21 cellular contexts compared by ENCODE assay signal in genomic region chr3:146581080-146581601, GRCh38. TPM values are rescaled to one million over a fixed set of nuclear protein-coding genes. Genes with fewer than 3 reads are reported as not detected.
"Had no signal": no experiment of that assay in that cellular context is flagged by ENCODE, and none has a peak within 500 bp of the region (broad histone marks: within the 10 kb centered on the region; RNA-seq: fewer than 3 reads in every experiment).

No MANE protein-coding gene starts in this region.

- H3K4me3 Mint-ChIP-seq: activated naive CD8-positive, alpha-beta T cell treated with anti-CD3 and anti-CD28 coated beads, Interleukin-2, amount 50 U/mL, for 24 hours; activated T-helper 1 cell treated with anti-CD3 and anti-CD28 coated beads, Interleukin-12 subunit alpha, Interleukin-12 subunit beta, Interleukin-2, Interleukin-4 antibody, amounts not matched to agents 30 ng/mL and 10 ng/mL and 1 ng/mL, durations not matched to agents 14 hours and 24 hours and 36 hours; dendritic cell treated with granulocyte-macrophage colony-stimulating factor and Interleukin-4, amounts not matched to agents 40 ng/mL and 50 ng/mL, for 4 days; nephron progenitor cell; stimulated activated naive CD8-positive, alpha-beta T cell treated with anti-CD3 and anti-CD28 coated beads, Interleukin-15, Interleukin-2, amounts not matched to agents 100 ng/mL and 50 ng/mL, for 24 hours; T-cell; WTC11 had no signal

- H3K9me3 Mint-ChIP-seq: activated naive CD8-positive, alpha-beta T cell treated with anti-CD3 and anti-CD28 coated beads, Interleukin-2, amount 50 U/mL, for 24 hours; stimulated activated naive CD8-positive, alpha-beta T cell treated with anti-CD3 and anti-CD28 coated beads, Interleukin-15, Interleukin-2, amounts not matched to agents 100 ng/mL and 50 ng/mL, for 24 hours had no signal

- ATAC-seq: activated naive CD8-positive, alpha-beta T cell treated with anti-CD3 and anti-CD28 coated beads, Interleukin-2, amount 50 U/mL, for 24 hours; esophagus mucosa; heart left ventricle; T-cell; WTC11 had no signal

- H3K4me3 ChIP-seq: heart left ventricle, left ventricle myocardium inferior, testis had no signal

- H3K4me1 Mint-ChIP-seq: activated naive CD8-positive, alpha-beta T cell treated with anti-CD3 and anti-CD28 coated beads, Interleukin-2, amount 50 U/mL, for 24 hours; nephron progenitor cell; T-cell had no signal

- H3K27me3 ChIP-seq: heart left ventricle, testis had no signal

- H3K36me3 Mint-ChIP-seq: T-cell had no signal

- FAIRE-seq: urothelium cell line had no signal

- H3K4me1 ChIP-seq: heart left ventricle, left ventricle myocardium inferior, testis had no signal

- H3K27ac Mint-ChIP-seq: activated naive CD8-positive, alpha-beta T cell treated with anti-CD3 and anti-CD28 coated beads, Interleukin-2, amount 50 U/mL, for 24 hours; activated T-helper 1 cell treated with anti-CD3 and anti-CD28 coated beads, Interleukin-12 subunit alpha, Interleukin-12 subunit beta, Interleukin-2, Interleukin-4 antibody, amounts not matched to agents 30 ng/mL and 10 ng/mL and 1 ng/mL, durations not matched to agents 14 hours and 24 hours and 36 hours; nephron progenitor cell; stimulated activated naive CD8-positive, alpha-beta T cell treated with anti-CD3 and anti-CD28 coated beads, Interleukin-15, Interleukin-2, amounts not matched to agents 100 ng/mL and 50 ng/mL, for 24 hours; T-cell had no signal

- H3K27me3 Mint-ChIP-seq: dendritic cell treated with granulocyte-macrophage colony-stimulating factor and Interleukin-4, amounts not matched to agents 40 ng/mL and 50 ng/mL, for 4 days had no signal

- H3K9me3 ChIP-seq: testis had no signal

- H3K27ac ChIP-seq: heart left ventricle, left ventricle myocardium inferior, testis had no signal

- DNase-seq: activated CD4-positive, alpha-beta T cell treated with anti-CD3 and anti-CD28 coated beads for 48 hours; activated naive CD4-positive, alpha-beta T cell; activated naive CD8-positive, alpha-beta T cell treated with anti-CD3 and anti-CD28 coated beads, Interleukin-2, amount 50 U/mL, for 24 hours; heart left ventricle; kidney; left ventricle myocardium inferior; mesendoderm; nephron progenitor cell; stimulated activated CD4-positive, alpha-beta T cell treated with anti-CD3 and anti-CD28 coated beads, Interleukin-4, amount 100 ng/mL, for 1 hour; stimulated activated CD8-positive, alpha-beta memory T cell treated with anti-CD3 and anti-CD28 coated beads, Interleukin-4, amount 100 ng/mL, for 48 hours; T-cell; testis had no signal

- H3K36me3 ChIP-seq: heart left ventricle, left ventricle myocardium inferior had no signal

RNA-seq across cellular contexts. Expression of gene PLSCR5, which starts 24.0 kb away (rescaled TPM):
- total RNA-seq: activated T-helper 1 cell treated with anti-CD3 and anti-CD28 coated beads, Interleukin-12 subunit alpha, Interleukin-12 subunit beta, Interleukin-2, Interleukin-4 antibody, amounts not matched to agents 30 ng/mL and 10 ng/mL and 1 ng/mL, durations not matched to agents 14 hours and 24 hours and 36 hours; esophagus mucosa; fibroblast of villous mesenchyme; heart left ventricle; kidney; left ventricle myocardium inferior; osteoblast; pulmonary artery endothelial cell; T-cell; testis; WTC11 had no signal
- polyA plus RNA-seq: heart left ventricle had no signal
